Comparison of ENCODE assay signal across 9 cellular contexts in genomic region chr2:74502147-74502719, GRCh38. TPM values are rescaled to one million over a fixed set of nuclear protein-coding genes. Genes with fewer than 3 reads are reported as not detected.
DNase-seq lines count a peak whose midpoint lies in the region; ATAC-seq, FAIRE-seq and TF ChIP-seq lines count a peak whose summit lies in the region.
"Had no signal": no experiment of that assay in that cellular context is flagged by ENCODE, and none has a peak within 500 bp of the region (broad histone marks: within the 10 kb centered on the region; RNA-seq: fewer than 3 reads in every experiment).

No MANE protein-coding gene starts in this region.

- no peaks in the 10 kb centered on the region for H3F3A ChIP-seq in PC-3 (ENCODE audit: low read length, unreplicated experiment)

- FAIRE-seq in A549 (lab: Jason Lieb, UNC) = no peak

- no peaks in the 10 kb centered on the region for H3K9me3 Mint-ChIP-seq in dendritic cell treated with granulocyte-macrophage colony-stimulating factor and Interleukin-4, amounts not matched to agents 40 ng/mL and 50 ng/mL, for 4 days

- H3K36me3 ChIP-seq in HUES64 (ENCODE audit: insufficient read depth, low read length) (peaks cover 14% of the 10 kb centered on the region), mucosa of stomach (ENCODE audit: control insufficient read depth, insufficient read depth, low read length) (no peaks in the 10 kb centered on the region), PC-3 (ENCODE audit: low read depth, low read length) (peaks cover 7% of the 10 kb centered on the region)

- peaks cover 85% of the 10 kb centered on the region for H3K4me1 Mint-ChIP-seq in dendritic cell treated with granulocyte-macrophage colony-stimulating factor and Interleukin-4, amounts not matched to agents 40 ng/mL and 50 ng/mL, for 4 days (ENCODE audit: low read depth)

- H3K4me3 Mint-ChIP-seq in dendritic cell treated with granulocyte-macrophage colony-stimulating factor and Interleukin-4, amounts not matched to agents 40 ng/mL and 50 ng/mL, for 4 days = peak overlapping the region; percentile 87

- H3K79me2 ChIP-seq in PC-3 (ENCODE audit: low read length) = peaks cover 22% of the 10 kb centered on the region

- CTCF ChIA-PET in A549 (lab: Yijun Ruan, JAX) = interaction anchor here (1.0 to 15.5 kb wide), 4 partner anchors 15 to 111 kb away, joined by 3 to 184 read pairs (median 10); partner anchors contain the start of genes CCDC142 and TTC31
- CTCF ChIA-PET in PC-3 (lab: Charles Lee) = no interaction called here

- no peak for TF ChIP-seq EP300 in A549 (IDR thresholded peaks at IDR 0.05)

- BruUV-seq in PC-3 (replicated peaks; lab: Mats Ljungman, UMichigan) = no TSS peak

- no peaks in the 10 kb centered on the region for H3K9me3 ChIP-seq in A549
- H3K9me3 ChIP-seq in HUES64 (ENCODE audit: insufficient read depth, low read depth, low read length) = no peaks in the 10 kb centered on the region
- no peaks in the 10 kb centered on the region for H3K9me3 ChIP-seq in mucosa of stomach (ENCODE audit: control insufficient read depth, low read length)
- no peaks in the 10 kb centered on the region for H3K9me3 ChIP-seq in PC-3 (ENCODE audit: low read length)

- WGBS in A549 (ENCODE audit: missing lambda C conversion rate) = 53% methylated on average over 27 of the region's 32 CpGs
- WGBS in HUES64 = 11% methylated on average over 31 of the region's 32 CpGs

- no peak overlapping the region for H2AFZ ChIP-seq in PC-3 (ENCODE audit: low read length)

- ATAC-seq in A549 = no peak
- ATAC-seq in PC-3 = no peak

- peaks cover 47% of the 10 kb centered on the region for H3K36me3 Mint-ChIP-seq in dendritic cell treated with granulocyte-macrophage colony-stimulating factor and Interleukin-4, amounts not matched to agents 40 ng/mL and 50 ng/mL, for 4 days (ENCODE audit: low read depth)

- DNase-seq in A549 (ENCODE audit: low read depth in 1 of 2, low spot score in 1 of 2) (no peak), iPS-NIHi11 (ENCODE audit: low spot score) (no peak), PC-3 (no peak), NCI-H1930 (lab: John Stamatoyannopoulos, UW) (no peak), NAMALWA (ENCODE audit: low spot score) (no peak)
- DNase-seq: SHP77 treated with DMSO at 0.1 percent for 48 hours had no signal

- TF ChIP-seq POLR2A in A549 (IDR thresholded peaks at IDR 0.05; ENCODE audit: low read length) = no peak; the same call in 1 of the 2 replicates

- H3K9me2 ChIP-seq in PC-3 (replicated peaks; ENCODE audit: low read length) = no peaks in the 10 kb centered on the region

- peak overlapping the region; percentile 72 for H3K4me2 ChIP-seq in A549
- no peak overlapping the region for H3K4me2 ChIP-seq in PC-3 (ENCODE audit: low read length)

- no peak for TF ChIP-seq CTCF in A549 (IDR thresholded peaks at IDR 0.05)
- no peak for TF ChIP-seq CTCF in PC-3 (conservative IDR thresholded peaks at IDR 0.05; ENCODE audit: low read depth, low read length)

- POLR2A ChIA-PET in A549 (lab: Yijun Ruan, JAX) = interaction anchor here (1.8 kb wide), 1 partner anchor 19 kb away, joined by 11 read pairs; the partner anchor contains the start of genes CCDC142 and TTC31
- POLR2A ChIA-PET in PC-3 (lab: Charles Lee; ENCODE audit: unreplicated experiment) = no interaction called here

- H3K4me3 ChIP-seq in A549 = peak overlapping the region; percentile 54
- peak overlapping the region; percentile 62 for H3K4me3 ChIP-seq in HUES64 (ENCODE audit: low read length)
- peak overlapping the region; percentile 88 for H3K4me3 ChIP-seq in mucosa of stomach (ENCODE audit: low read length)
- H3K4me3 ChIP-seq in PC-3 (ENCODE audit: low read length) = no peak overlapping the region

- TF ChIP-seq RAD21 in A549 (conservative IDR thresholded peaks at IDR 0.05 in 1 of 2, IDR thresholded peaks at IDR 0.05 in 1 of 2) = no peak

- H3K27me3 Mint-ChIP-seq in dendritic cell treated with granulocyte-macrophage colony-stimulating factor and Interleukin-4, amounts not matched to agents 40 ng/mL and 50 ng/mL, for 4 days = peaks cover 52% of the 10 kb centered on the region

- peak overlapping the region; percentile 94 for H3K27ac Mint-ChIP-seq in dendritic cell treated with granulocyte-macrophage colony-stimulating factor and Interleukin-4, amounts not matched to agents 40 ng/mL and 50 ng/mL, for 4 days

- H3K9ac ChIP-seq in HUES64 (ENCODE audit: low read depth, low read length) (0 out of 2 replicates have a peak overlapping the region, but pooled peaks have one; percentile 40), mucosa of stomach (ENCODE audit: low read length) (peak overlapping the region; percentile 99), PC-3 (ENCODE audit: low read length) (no peak overlapping the region)

- H3K4me1 ChIP-seq in A549 = peaks cover 29% of the 10 kb centered on the region
- peaks cover 26% of the 10 kb centered on the region for H3K4me1 ChIP-seq in HUES64 (ENCODE audit: insufficient read depth, low read length)
- H3K4me1 ChIP-seq in mucosa of stomach (ENCODE audit: control insufficient read depth, insufficient read depth, low read length) = peaks cover 63% of the 10 kb centered on the region
- H3K4me1 ChIP-seq in PC-3 (ENCODE audit: insufficient read depth, low read length) = peaks cover 32% of the 10 kb centered on the region

- intact Hi-C loops in dendritic cell treated with granulocyte-macrophage colony-stimulating factor and Interleukin-4, amounts not matched to agents 40 ng/mL and 50 ng/mL, for 4 days (cut with micrococcal nuclease) = no loop called here
- intact Hi-C loops in PC-3 (cut with micrococcal nuclease) = no loop called here

- peaks cover 86% of the 10 kb centered on the region for H3K27me3 ChIP-seq in HUES64 (ENCODE audit: insufficient read depth, low read length)
- peaks cover 41% of the 10 kb centered on the region for H3K27me3 ChIP-seq in mucosa of stomach (ENCODE audit: control insufficient read depth, insufficient read depth, low read length)
- no peaks in the 10 kb centered on the region for H3K27me3 ChIP-seq in PC-3 (ENCODE audit: low read length)

- H4K20me1 ChIP-seq in PC-3 (ENCODE audit: low read length) = no peaks in the 10 kb centered on the region

- H3K27ac ChIP-seq in A549 = peak overlapping the region; percentile 83 to 96
- no peak overlapping the region for H3K27ac ChIP-seq in HUES64 (ENCODE audit: low read depth, low read length)
- no peak overlapping the region for H3K27ac ChIP-seq in PC-3 (ENCODE audit: low read length)

TF ChIP-seq in A549, 52 proteins besides CTCF, POLR2A, EP300 and RAD21:
- TF ChIP-seq CHD4 (IDR thresholded peaks at IDR 0.05; ENCODE audit: borderline replicate concordance) (no peak), GATA3 (IDR thresholded peaks at IDR 0.05; ENCODE audit: borderline replicate concordance) (0 out of 2 replicates have a peak, but pooled peaks have one; percentile 9)

RNA-seq across cellular contexts. Expression of gene LBX2, which starts 2.8 kb away (rescaled TPM):
- 0.84 and 1.0 TPM in 2 replicates for polyA plus RNA-seq in A549 (2011; rRNA removed)
- 1.5 and 2.3 TPM in 2 replicates for polyA plus RNA-seq in A549 (2012; cell fraction: cytosol; rRNA removed)
- polyA plus RNA-seq in A549 (2012; cell fraction: nucleus; rRNA removed) = 2.3 and 3.7 TPM in 2 replicates
- 2.0 to 2.4 TPM (median 2.1 TPM) in 3 replicates for polyA plus RNA-seq in A549 (2017; fragmentation: RNase III; extraction: RNeasy Plus Mini Kit Qiagen cat#74134 plus additional on column Dnase treatment)
- polyA minus RNA-seq in A549 (2011; rRNA and poly(A)+ RNA removed) = 0.39 and 0.62 TPM in 2 replicates
- not detected for polyA plus RNA-seq in HUES64 (2013, experiment 1 of 2)
- not detected for polyA plus RNA-seq in HUES64 (2013, experiment 2 of 2)
- not detected in 2 replicates for total RNA-seq in PC-3 (2014; rRNA removed)

RNA-seq across cellular contexts. Expression of gene PCGF1, which starts 5.3 kb away (rescaled TPM):
- polyA plus RNA-seq in A549 (2011; rRNA removed) = 53.6 and 55.3 TPM in 2 replicates
- 42.9 and 51.6 TPM in 2 replicates for polyA plus RNA-seq in A549 (2012; cell fraction: cytosol; rRNA removed)
- polyA plus RNA-seq in A549 (2012; cell fraction: nucleus; rRNA removed) = 32.8 and 45.5 TPM in 2 replicates
- polyA plus RNA-seq in A549 (2017; fragmentation: RNase III; extraction: RNeasy Plus Mini Kit Qiagen cat#74134 plus additional on column Dnase treatment) = 32.2 to 38.1 TPM (median 32.8 TPM) in 3 replicates
- 74.3 and 112 TPM in 2 replicates for polyA minus RNA-seq in A549 (2011; rRNA and poly(A)+ RNA removed)
- polyA plus RNA-seq in HUES64 (2013, experiment 1 of 2) = 12.3 TPM
- 9.4 TPM for polyA plus RNA-seq in HUES64 (2013, experiment 2 of 2)
- total RNA-seq in PC-3 (2014; rRNA removed) = 31.2 and 35.7 TPM in 2 replicates

RNA-seq across cellular contexts. Expression of gene TLX2, which starts 12.0 kb away (rescaled TPM):
- polyA plus RNA-seq in A549 (2011; rRNA removed) (0.05 TPM in 1 of 2 replicates, not detected in the other), A549 (2017; fragmentation: RNase III; extraction: RNeasy Plus Mini Kit Qiagen cat#74134 plus additional on column Dnase treatment) (0.37 to 0.58 TPM (median 0.39 TPM) in 3 replicates)
- 0.17 and 0.38 TPM in 2 replicates for polyA plus RNA-seq in A549 (2012; cell fraction: cytosol; rRNA removed)
- 0.33 and 0.54 TPM in 2 replicates for polyA plus RNA-seq in A549 (2012; cell fraction: nucleus; rRNA removed)
- 0.15 TPM in 1 of 2 replicates, not detected in the other for polyA minus RNA-seq in A549 (2011; rRNA and poly(A)+ RNA removed)
- 0.10 TPM for polyA plus RNA-seq in HUES64 (2013, experiment 1 of 2)
- 0.13 TPM for polyA plus RNA-seq in HUES64 (2013, experiment 2 of 2)
- 3.1 and 3.4 TPM in 2 replicates for total RNA-seq in PC-3 (2014; rRNA removed)

RNA-seq across cellular contexts. Expression of gene TTC31, which starts 19.4 kb away (rescaled TPM):
- polyA plus RNA-seq in A549 (2011; rRNA removed) (29.6 and 32.4 TPM in 2 replicates), A549 (2017; fragmentation: RNase III; extraction: RNeasy Plus Mini Kit Qiagen cat#74134 plus additional on column Dnase treatment) (25.4 to 26.2 TPM (median 25.7 TPM) in 3 replicates)
- 22.3 and 28.2 TPM in 2 replicates for polyA plus RNA-seq in A549 (2012; cell fraction: cytosol; rRNA removed)
- 109 and 113 TPM in 2 replicates for polyA plus RNA-seq in A549 (2012; cell fraction: nucleus; rRNA removed)
- polyA minus RNA-seq in A549 (2011; rRNA and poly(A)+ RNA removed) = 32.1 and 39.3 TPM in 2 replicates
- polyA plus RNA-seq in HUES64 (2013, experiment 1 of 2) = 15.6 TPM
- polyA plus RNA-seq in HUES64 (2013, experiment 2 of 2) = 16.2 TPM
- total RNA-seq in PC-3 (2014; rRNA removed) = 21.1 and 21.4 TPM in 2 replicates

RNA-seq across cellular contexts. Expression of gene CCDC142, which starts 19.4 kb away (rescaled TPM):
- polyA plus RNA-seq in A549 (2011; rRNA removed) (6.8 and 8.9 TPM in 2 replicates), A549 (2017; fragmentation: RNase III; extraction: RNeasy Plus Mini Kit Qiagen cat#74134 plus additional on column Dnase treatment) (11.9 to 16.4 TPM (median 12.8 TPM) in 3 replicates)
- polyA plus RNA-seq in A549 (2012; cell fraction: cytosol; rRNA removed) = 10.0 and 13.2 TPM in 2 replicates
- 39.3 and 43.2 TPM in 2 replicates for polyA plus RNA-seq in A549 (2012; cell fraction: nucleus; rRNA removed)
- 38.8 and 43.8 TPM in 2 replicates for polyA minus RNA-seq in A549 (2011; rRNA and poly(A)+ RNA removed)
- polyA plus RNA-seq in HUES64 (2013, experiment 1 of 2) = 7.6 TPM
- 4.9 TPM for polyA plus RNA-seq in HUES64 (2013, experiment 2 of 2)
- 14.7 and 21.1 TPM in 2 replicates for total RNA-seq in PC-3 (2014; rRNA removed)

Comparison
In these comparisons a context has a peak if more than half of its experiments do, and no peak if none do; other contexts are left out.
1. H3K27ac ChIP-seq: peak in A549 (2 of 2); none in HUES64 (single experiment) and PC-3 (single experiment).